Comparison of ENCODE assay signal across 15 cellular contexts in genomic region chr1:26389604-26390247, GRCh38.
"Had no signal": no experiment of that assay in that cellular context is flagged by ENCODE, and none has a peak within 500 bp of the region (broad histone marks: within the 10 kb centered on the region; RNA-seq: fewer than 3 reads in every experiment).

No MANE protein-coding gene starts in this region.

- H3K27ac Mint-ChIP-seq: activated B cell treated with CpG ODN at 0.5 μM for 24 hours; activated T-cell treated with anti-CD3 and anti-CD28 coated beads, Interleukin-2, amount 50 U/mL, for 24 hours; naive B cell; stimulated activated memory B cell treated with anti-CD40 and anti-IgM and Interleukin-4, amounts not matched to agents 10 μg/mL and 1 μg/mL and 100 μg/mL, for 72 hours had no signal

- H3K4me3 Mint-ChIP-seq: activated B cell treated with CpG ODN at 0.5 μM for 24 hours; activated T-cell treated with anti-CD3 and anti-CD28 coated beads, Interleukin-2, amount 50 U/mL, for 24 hours; naive B cell; stimulated activated memory B cell treated with anti-CD40 and anti-IgM and Interleukin-4, amounts not matched to agents 10 μg/mL and 1 μg/mL and 100 μg/mL, for 72 hours; T-helper 1 cell treated with Interleukin-12 subunit alpha and Interleukin-12 subunit beta and Interleukin-4 antibody, amounts not matched to agents 30 μg/mL and 1 μg/mL, for 36 hours had no signal

- ATAC-seq: esophagus mucosa; stimulated activated memory B cell treated with anti-CD40 and anti-IgM and Interleukin-4, amounts not matched to agents 10 μg/mL and 1 μg/mL and 100 μg/mL, for 72 hours had no signal

- H3K27me3 Mint-ChIP-seq: activated T-cell treated with anti-CD3 and anti-CD28 coated beads, Interleukin-2, amount 50 U/mL, for 24 hours had no signal

- H3K36me3 Mint-ChIP-seq: naive B cell; stimulated activated memory B cell treated with anti-CD40 and anti-IgM and Interleukin-4, amounts not matched to agents 10 μg/mL and 1 μg/mL and 100 μg/mL, for 72 hours had no signal

- DNase-seq: activated B cell treated with CpG ODN at 0.5 μM for 24 hours; activated CD4-positive, alpha-beta T cell treated with anti-CD3 and anti-CD28 coated beads for 48 hours; activated effector memory CD4-positive, alpha-beta T cell treated with Interleukin-2 at 50 U/mL for 16 hours; activated naive CD4-positive, alpha-beta T cell treated with anti-CD3 and anti-CD28 coated beads, Interleukin-2, amount 50 U/mL, for 16 hours; activated T-cell treated with anti-CD3 and anti-CD28 coated beads, Interleukin-2, amount 50 U/mL, for 24 hours; amniotic stem cell; islet precursor cell; naive B cell; retina; stimulated activated CD4-positive, alpha-beta T cell treated with anti-CD3 and anti-CD28 coated beads, Interleukin-2, amount 100 ng/mL, for 48 hours; substantia nigra; transverse colon had no signal

- H3K4me1 Mint-ChIP-seq: activated B cell treated with CpG ODN at 0.5 μM for 24 hours had no signal

- H3K9me3 Mint-ChIP-seq: activated B cell treated with CpG ODN at 0.5 μM for 24 hours; activated T-cell treated with anti-CD3 and anti-CD28 coated beads, Interleukin-2, amount 50 U/mL, for 24 hours; naive B cell; stimulated activated memory B cell treated with anti-CD40 and anti-IgM and Interleukin-4, amounts not matched to agents 10 μg/mL and 1 μg/mL and 100 μg/mL, for 72 hours; T-helper 1 cell treated with Interleukin-12 subunit alpha and Interleukin-12 subunit beta and Interleukin-4 antibody, amounts not matched to agents 30 μg/mL and 1 μg/mL, for 36 hours had no signal
